Comparison of ENCODE assay signal across 8 cellular contexts in genomic region chr2:27379840-27380625, GRCh38. TPM values are rescaled to one million over a fixed set of nuclear protein-coding genes. Genes with fewer than 3 reads are reported as not detected.
DNase-seq lines count a peak whose midpoint lies in the region; ATAC-seq lines count a peak whose summit lies in the region.

No MANE protein-coding gene starts in this region.

- H3K4me3 ChIP-seq in SJSA1, result peak overlapping the region; percentile 76

- ATAC-seq in HG03342 (IDR thresholded peaks at IDR 0.05; ENCODE audit: unreplicated experiment) (peak; percentile 36), HG02852 (IDR thresholded peaks at IDR 0.05; ENCODE audit: unreplicated experiment) (no peak)

- H3K4me1 ChIP-seq in SJSA1 (replicated peaks), result peaks cover 25% of the 10 kb centered on the region

- peak overlapping the region; percentile 89 for H3K27ac ChIP-seq in SJSA1
- peak overlapping the region; percentile 74 for H3K27ac ChIP-seq in caudate nucleus (ENCODE audit: low read depth, low read length)
- peak overlapping the region; percentile 83 for H3K27ac ChIP-seq in layer of hippocampus (ENCODE audit: low read depth, low read length)

- peak; percentile 26 for DNase-seq in activated CD4-positive, alpha-beta T cell treated with anti-CD3 and anti-CD28 coated beads for 1 hour
- no peak for DNase-seq in activated CD4-positive, alpha-beta T cell treated with anti-CD3 and anti-CD28 coated beads for 48 hours
- DNase-seq in SJSA1 (ENCODE audit: low read depth in 1 of 2, low spot score in 2 of 2) (peak; percentile 61 to 62), caudate nucleus (lab: John Stamatoyannopoulos, UW) (peak in 39 of 61 donors; percentile 33 to 90 (median 76))
- peak; percentile 70 for DNase-seq in stimulated activated CD4-positive, alpha-beta T cell treated with anti-CD3 and anti-CD28 coated beads, Interleukin-15, amount 100 ng/mL, for 24 hours

- H3K27me3 ChIP-seq in SJSA1 (replicated peaks), result no peaks in the 10 kb centered on the region
- no peaks in the 10 kb centered on the region for H3K27me3 ChIP-seq in layer of hippocampus (ENCODE audit: control insufficient read depth, insufficient read depth, low read length)

- peaks cover 90% of the 10 kb centered on the region for H3K36me3 ChIP-seq in SJSA1

- no peaks in the 10 kb centered on the region for H3K9me3 ChIP-seq in SJSA1 (replicated peaks)

RNA-seq across cellular contexts. Expression of gene ZNF513, which starts 0.5 kb away (rescaled TPM):
- total RNA-seq in SJSA1 (2014; rRNA removed; shearing (Covaris generic)), result 7.7 and 13.1 TPM in 2 replicates

RNA-seq across cellular contexts. Expression of gene SNX17, which starts 9.6 kb away (rescaled TPM):
- 148 and 170 TPM in 2 replicates for total RNA-seq in SJSA1 (2014; rRNA removed; shearing (Covaris generic))

RNA-seq across cellular contexts. Expression of gene EIF2B4, which starts 9.9 kb away (rescaled TPM):
- 29.8 and 52.1 TPM in 2 replicates for total RNA-seq in SJSA1 (2014; rRNA removed; shearing (Covaris generic))

RNA-seq across cellular contexts. Expression of gene GTF3C2, which starts 23.5 kb away (rescaled TPM):
- total RNA-seq in SJSA1 (2014; rRNA removed; shearing (Covaris generic)), result 36.2 and 46.4 TPM in 2 replicates

RNA-seq across cellular contexts. Expression of gene PPM1G, which starts 29.4 kb away (rescaled TPM):
- 144 and 147 TPM in 2 replicates for total RNA-seq in SJSA1 (2014; rRNA removed; shearing (Covaris generic))
